1 cellular context compared by ENCODE assay signal in genomic region chrX:151397741-151398070, GRCh38.
A peak's percentile ranks its signal among the peaks of the same experiment; 100 is the strongest.
TF ChIP-seq lines count a peak whose summit lies in the region.

No MANE protein-coding gene starts in this region.

TF ChIP-seq in HEK293, 187 proteins besides CTCF, POLR2A, EP300 and RAD21 (continued from another document):
- TF ChIP-seq ZBTB6 (tag by site-specific recombination; IDR thresholded peaks at IDR 0.05) (no peak), ZNF114 (tag by site-specific recombination; IDR thresholded peaks at IDR 0.05) (no peak), ZBTB48 (tag by site-specific recombination; IDR thresholded peaks at IDR 0.05) (0 out of 2 replicates have a peak, but pooled peaks have one; percentile 5), SP3 (tag by site-specific recombination; IDR thresholded peaks at IDR 0.05) (0 out of 2 replicates have a peak, but pooled peaks have one; percentile 12), GLIS1 (tag by site-specific recombination; IDR thresholded peaks at IDR 0.05) (no peak), BCL11A (tag by site-specific recombination; IDR thresholded peaks at IDR 0.05; ENCODE audit: low read depth) (no peak)
